Comparison of ENCODE assay signal across 11 cellular contexts in genomic region chr18:3251963-3252277, GRCh38. TPM values are rescaled to one million over a fixed set of nuclear protein-coding genes. Genes with fewer than 3 reads are reported as not detected.
DNase-seq lines count a peak whose midpoint lies in the region; ATAC-seq and TF ChIP-seq lines count a peak whose summit lies in the region.
"Had no signal": no experiment of that assay in that cellular context is flagged by ENCODE, and none has a peak within 500 bp of the region (broad histone marks: within the 10 kb centered on the region; RNA-seq: fewer than 3 reads in every experiment).

No MANE protein-coding gene starts in this region.

- H2AFZ ChIP-seq in hepatocyte, result no peak overlapping the region

- H3K4me3 Mint-ChIP-seq in activated naive CD4-positive, alpha-beta T cell treated with anti-CD3 and anti-CD28 coated beads for 36 hours, result peak overlapping the region; percentile 45

- H3K9me3 Mint-ChIP-seq in activated naive CD4-positive, alpha-beta T cell treated with anti-CD3 and anti-CD28 coated beads for 36 hours, result no peaks in the 10 kb centered on the region

- CTCF ChIA-PET in activated naive CD4-positive, alpha-beta T cell treated with anti-CD3 and anti-CD28 coated beads for 36 hours (lab: Charles Lee), result interaction anchor here (1.2 to 2.7 kb wide), 3 partner anchors 46 to 414 kb away, joined by 3 to 8 read pairs (median 4); no protein-coding TSS in a partner anchor

- no peaks in the 10 kb centered on the region for H3K27me3 Mint-ChIP-seq in activated naive CD4-positive, alpha-beta T cell treated with anti-CD3 and anti-CD28 coated beads for 36 hours (ENCODE audit: low read depth)

- H3K79me2 ChIP-seq in hepatocyte, result peaks cover 78% of the 10 kb centered on the region

- H4K20me1 ChIP-seq in hepatocyte (ENCODE audit: insufficient read depth, poor library complexity, severe bottlenecking), result peaks cover 16% of the 10 kb centered on the region

- peak overlapping the region; percentile 77 for H3K9ac ChIP-seq in adipocyte (ENCODE audit: low read length)

- TF ChIP-seq CTCF in hepatocyte (IDR thresholded peaks at IDR 0.05; ENCODE audit: poor library complexity), result no peak
- no peak for TF ChIP-seq CTCF in thoracic aorta (IDR thresholded peaks at IDR 0.05)

- H3K27ac ChIP-seq in hepatocyte (no peak overlapping the region), thoracic aorta (peak overlapping the region; percentile 99 to 100)

- 74% methylated on average over 3 of the region's 3 CpGs for WGBS in hepatocyte (ENCODE audit: low lambda C conversion rate, missing lambda C conversion rate)

- H3K4me1 ChIP-seq in adipocyte (ENCODE audit: control insufficient read depth, insufficient read depth, low read length), result peaks cover 59% of the 10 kb centered on the region
- H3K4me1 ChIP-seq in hepatocyte (ENCODE audit: insufficient read depth), result peaks cover 20% of the 10 kb centered on the region
- H3K4me1 ChIP-seq in thoracic aorta (ENCODE audit: control insufficient read depth in 1 of 2, low read depth in 2 of 2), result peaks cover 38 to 71% of the 10 kb centered on the region in 2 donors
- H3K4me1 ChIP-seq: BE2C had no signal

- peak overlapping the region; percentile 99 for H3K4me3 ChIP-seq in adipocyte (ENCODE audit: low read length)
- H3K4me3 ChIP-seq in hepatocyte, result no peak overlapping the region
- H3K4me3 ChIP-seq in thoracic aorta, result peak overlapping the region; percentile 56
- H3K4me3 ChIP-seq: lung had no signal

- H3K27me3 ChIP-seq in adipocyte (replicated peaks; ENCODE audit: control insufficient read depth, insufficient read depth, low read length), result no peaks in the 10 kb centered on the region
- no peaks in the 10 kb centered on the region for H3K27me3 ChIP-seq in hepatocyte
- H3K27me3 ChIP-seq in thoracic aorta (replicated peaks; ENCODE audit: insufficient read depth), result no peaks in the 10 kb centered on the region
- H3K27me3 ChIP-seq: BE2C had no signal

- no peak for ATAC-seq in thoracic aorta (ENCODE audit: insufficient number of reproducible peaks, low FRiP score, low read depth)
- no peak for ATAC-seq in HG03095 (IDR thresholded peaks at IDR 0.05; ENCODE audit: unreplicated experiment)

- H3K27ac Mint-ChIP-seq in activated naive CD4-positive, alpha-beta T cell treated with anti-CD3 and anti-CD28 coated beads for 36 hours, result peak overlapping the region; percentile 84

- H3K36me3 Mint-ChIP-seq in activated naive CD4-positive, alpha-beta T cell treated with anti-CD3 and anti-CD28 coated beads for 36 hours (ENCODE audit: low read depth), result peaks cover 38% of the 10 kb centered on the region

- H3K9me3 ChIP-seq in adipocyte (ENCODE audit: control insufficient read depth, low read length) (no peaks in the 10 kb centered on the region), hepatocyte (ENCODE audit: low read depth) (no peaks in the 10 kb centered on the region), thoracic aorta (no peaks in the 10 kb centered on the region)
- H3K9me3 ChIP-seq: BE2C had no signal

- H3K4me1 Mint-ChIP-seq in activated naive CD4-positive, alpha-beta T cell treated with anti-CD3 and anti-CD28 coated beads for 36 hours (ENCODE audit: low read depth), result peaks cover 61% of the 10 kb centered on the region

- peaks cover 51% of the 10 kb centered on the region for H3K36me3 ChIP-seq in adipocyte (ENCODE audit: control insufficient read depth, insufficient read depth, low read length, severe bottlenecking)
- H3K36me3 ChIP-seq in hepatocyte (replicated peaks; ENCODE audit: insufficient read depth, low read depth), result no peaks in the 10 kb centered on the region
- H3K36me3 ChIP-seq in thoracic aorta, result peaks cover 32% of the 10 kb centered on the region
- H3K36me3 ChIP-seq: BE2C had no signal

- H3K9me2 ChIP-seq in hepatocyte (replicated peaks; ENCODE audit: insufficient read depth), result no peaks in the 10 kb centered on the region

- DNase-seq in activated naive CD4-positive, alpha-beta T cell treated with anti-CD3 and anti-CD28 coated beads for 36 hours, result no peak
- no peak for DNase-seq in activated naive CD4-positive, alpha-beta T cell treated with anti-CD3 and anti-CD28 coated beads, Interleukin-2, amount 50 U/mL, for 16 hours
- peak; percentile 39 for DNase-seq in adipocyte (ENCODE audit: low read depth)
- no peak for DNase-seq in hepatocyte (ENCODE audit: low spot score)
- no peak for DNase-seq in thoracic aorta (ENCODE audit: low spot score)
- no peak for DNase-seq in DMS53 (lab: John Stamatoyannopoulos, UW)
- DNase-seq in NOMO-1 (lab: John Stamatoyannopoulos, UW; ENCODE audit: unreplicated experiment in 2 of 2), result no peak
- DNase-seq: BE2C, NCI-H2029 had no signal

- H3K4me2 ChIP-seq in hepatocyte, result peak overlapping the region; percentile 6

- intact Hi-C loops in activated naive CD4-positive, alpha-beta T cell treated with anti-CD3 and anti-CD28 coated beads for 36 hours (cut with micrococcal nuclease), result loop anchor here (1.0 kb wide), 1 partner anchor 613 kb away; no protein-coding TSS in a partner anchor

RNA-seq across cellular contexts. Expression of gene MYL12A, which starts 4.3 kb away (rescaled TPM):
- 100 to 1,000 TPM; 328 to 335 TPM for total RNA-seq in activated naive CD4-positive, alpha-beta T cell treated with anti-CD3 and anti-CD28 coated beads for 36 hours
- total RNA-seq in hepatocyte, result 456 and 458 TPM in 2 replicates
- polyA plus RNA-seq in hepatocyte, result 692 and 695 TPM in 2 replicates
- 100 to 1,000 TPM; 451 to 800 TPM for total RNA-seq in thoracic aorta

RNA-seq across cellular contexts. Expression of gene MYL12B, which starts 10.0 kb away (rescaled TPM):
- 100 to 1,000 TPM; 288 to 293 TPM for total RNA-seq in activated naive CD4-positive, alpha-beta T cell treated with anti-CD3 and anti-CD28 coated beads for 36 hours
- 478 and 519 TPM in 2 replicates for total RNA-seq in hepatocyte
- polyA plus RNA-seq in hepatocyte, result 671 and 721 TPM in 2 replicates
- 100 to 1,000 TPM; 208 to 328 TPM for total RNA-seq in thoracic aorta

RNA-seq across cellular contexts. Expression of gene MYOM1, which starts 32.2 kb away (rescaled TPM):
- under 1 TPM; 0.40 to 0.41 TPM for total RNA-seq in activated naive CD4-positive, alpha-beta T cell treated with anti-CD3 and anti-CD28 coated beads for 36 hours
- 1.1 and 1.6 TPM in 2 replicates for total RNA-seq in hepatocyte
- polyA plus RNA-seq in hepatocyte, result 1.4 and 1.8 TPM in 2 replicates
- 10 to 100 TPM; 16.1 to 27.2 TPM for total RNA-seq in thoracic aorta
